Comparison of ENCODE assay signal across 2 cellular contexts in the genomic region with DNA sequence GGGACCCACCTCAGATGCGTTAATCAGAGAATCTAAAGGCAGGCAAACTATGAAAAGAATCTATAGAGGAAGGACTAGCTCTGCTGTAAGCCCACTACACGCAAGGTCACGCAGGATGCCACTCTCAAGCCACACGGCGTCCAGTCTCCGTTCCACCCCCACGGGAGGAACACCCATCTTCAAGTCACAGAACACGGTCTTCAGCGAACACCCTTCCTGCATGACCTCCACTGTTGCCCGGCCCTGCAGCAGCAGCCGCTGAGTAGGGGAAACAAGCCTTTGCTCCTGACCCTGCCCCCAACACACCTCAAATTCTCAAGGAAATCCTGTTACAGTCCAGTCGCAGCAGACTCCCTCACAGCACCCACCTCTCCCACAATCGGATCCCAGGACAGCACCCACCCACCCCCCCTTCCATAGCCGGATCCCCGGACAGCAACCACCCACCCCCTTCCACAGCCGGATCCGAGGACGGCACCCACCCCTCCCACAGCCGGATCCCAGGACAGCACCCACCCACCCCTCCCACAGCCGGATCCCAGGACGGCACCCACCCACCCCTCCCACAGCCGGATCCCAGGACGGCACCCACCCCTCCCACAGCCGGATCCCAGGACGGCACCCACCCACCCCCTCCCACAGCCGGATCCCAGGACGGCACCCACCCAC.
TF ChIP-seq lines count a peak whose summit lies in the region.

No MANE protein-coding gene starts in this region.

TF ChIP-seq in IMR-90, 13 proteins besides CTCF, POLR2A, EP300 and RAD21:
- TF ChIP-seq BHLHE40 (IDR thresholded peaks at IDR 0.05; ENCODE audit: low read depth, low read length): no peak
- TF ChIP-seq MAZ (IDR thresholded peaks at IDR 0.05; ENCODE audit: borderline replicate concordance, low read depth, low read length): no peak
- TF ChIP-seq CHD1 (IDR thresholded peaks at IDR 0.05; ENCODE audit: low read depth, low read length): no peak
- TF ChIP-seq, protein P1, sequence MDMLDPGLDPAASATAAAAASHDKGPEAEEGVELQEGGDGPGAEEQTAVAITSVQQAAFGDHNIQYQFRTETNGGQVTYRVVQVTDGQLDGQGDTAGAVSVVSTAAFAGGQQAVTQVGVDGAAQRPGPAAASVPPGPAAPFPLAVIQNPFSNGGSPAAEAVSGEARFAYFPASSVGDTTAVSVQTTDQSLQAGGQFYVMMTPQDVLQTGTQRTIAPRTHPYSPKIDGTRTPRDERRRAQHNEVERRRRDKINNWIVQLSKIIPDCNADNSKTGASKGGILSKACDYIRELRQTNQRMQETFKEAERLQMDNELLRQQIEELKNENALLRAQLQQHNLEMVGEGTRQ (IDR thresholded peaks at IDR 0.05; ENCODE audit: low read depth, low read length): no peak
- TF ChIP-seq FOS (IDR thresholded peaks at IDR 0.05; ENCODE audit: low read depth, low read length): no peak
- TF ChIP-seq MAFK (IDR thresholded peaks at IDR 0.05; ENCODE audit: low read depth, low read length): no peak
- no peak for TF ChIP-seq ELK1 (IDR thresholded peaks at IDR 0.05; ENCODE audit: borderline replicate concordance, low read depth, low read length)

TF ChIP-seq in H1, 55 proteins besides CTCF, POLR2A, EP300 and RAD21:
- TF ChIP-seq SIN3A (conservative IDR thresholded peaks at IDR 0.05 in 1 of 2, IDR thresholded peaks at IDR 0.05 in 1 of 2; ENCODE audit: low read depth in 1 of 2, low read length in 2 of 2) (no peak), BCL11A (IDR thresholded peaks at IDR 0.05; ENCODE audit: low read depth in 2 of 2, low read length in 2 of 2) (no peak), PHF8 (conservative IDR thresholded peaks at IDR 0.05; ENCODE audit: low read depth, low read length) (no peak), POU5F1 (IDR thresholded peaks at IDR 0.05; ENCODE audit: low read depth, low read length) (no peak), POLR2AphosphoS5 (IDR thresholded peaks at IDR 0.05; ENCODE audit: low read depth, low read length) (no peak), RNF2 (IDR thresholded peaks at IDR 0.05; ENCODE audit: borderline replicate concordance, low read depth, low read length, missing control alignments, poor library complexity, severe bottlenecking) (no peak), CHD2 (IDR thresholded peaks at IDR 0.05; ENCODE audit: low read length) (no peak), SIRT6 (IDR thresholded peaks at IDR 0.05; ENCODE audit: low read length) (no peak), NANOG (IDR thresholded peaks at IDR 0.05; ENCODE audit: insufficient read depth, low read depth, low read length, poor library complexity, severe bottlenecking) (no peak), BACH1 (IDR thresholded peaks at IDR 0.05; ENCODE audit: low read length) (no peak)
- TF ChIP-seq, protein P2, sequence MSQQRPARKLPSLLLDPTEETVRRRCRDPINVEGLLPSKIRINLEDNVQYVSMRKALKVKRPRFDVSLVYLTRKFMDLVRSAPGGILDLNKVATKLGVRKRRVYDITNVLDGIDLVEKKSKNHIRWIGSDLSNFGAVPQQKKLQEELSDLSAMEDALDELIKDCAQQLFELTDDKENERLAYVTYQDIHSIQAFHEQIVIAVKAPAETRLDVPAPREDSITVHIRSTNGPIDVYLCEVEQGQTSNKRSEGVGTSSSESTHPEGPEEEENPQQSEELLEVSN (IDR thresholded peaks at IDR 0.05): no peak
